10 cellular contexts compared by ENCODE assay signal in the genomic region with DNA sequence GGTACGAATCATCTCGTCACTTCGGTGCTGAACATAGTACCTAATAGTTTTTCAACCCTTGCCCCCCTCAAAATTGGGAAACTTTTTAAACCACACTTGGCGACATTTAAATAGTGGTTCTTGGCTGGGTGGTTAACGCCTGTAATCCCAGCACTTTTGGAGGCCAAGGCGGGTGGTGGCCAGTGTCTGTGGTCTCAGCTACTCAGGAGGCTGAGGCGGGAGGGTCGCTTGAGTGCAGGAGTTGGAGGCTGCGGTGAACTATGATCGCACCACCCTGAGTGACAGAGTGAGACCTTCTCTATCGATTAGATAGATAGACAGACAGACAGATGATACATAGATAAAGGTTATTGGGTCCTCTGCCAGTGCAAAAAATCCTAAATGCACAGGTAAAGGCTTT. TPM values are rescaled to one million over a fixed set of nuclear protein-coding genes. Genes with fewer than 3 reads are reported as not detected.
DNase-seq lines count a peak whose midpoint lies in the region; ATAC-seq, FAIRE-seq and TF ChIP-seq lines count a peak whose summit lies in the region.
"Had no signal": no experiment of that assay in that cellular context is flagged by ENCODE, and none has a peak within 500 bp of the region (broad histone marks: within the 10 kb centered on the region; RNA-seq: fewer than 3 reads in every experiment).

No MANE protein-coding gene starts in this region.

- no peaks in the 10 kb centered on the region for H3K36me3 ChIP-seq in ES-I3 (ENCODE audit: insufficient read depth, low read length)
- no peaks in the 10 kb centered on the region for H3K36me3 ChIP-seq in keratinocyte (ENCODE audit: control insufficient read depth in 2 of 2, extremely low read depth in 1 of 2, insufficient read depth in 2 of 2, low read length in 2 of 2)
- H3K36me3 ChIP-seq in gastrocnemius medialis, result no peaks in the 10 kb centered on the region

- H3K9ac ChIP-seq in ES-I3 (ENCODE audit: low read depth, low read length) (peak overlapping the region; percentile 75), keratinocyte (ENCODE audit: control insufficient read depth, extremely low read depth, insufficient read depth, low read length) (peak overlapping the region; percentile 70)

- no peak for TF ChIP-seq POLR2A in gastrocnemius medialis (IDR thresholded peaks at IDR 0.05)
- TF ChIP-seq POLR2A in GM18505 (IDR thresholded peaks at IDR 0.05; ENCODE audit: borderline replicate concordance, extremely low read depth, insufficient read depth, insufficient read length), result no peak

- no peak for ATAC-seq in gastrocnemius medialis
- no peak for ATAC-seq in stimulated activated naive CD8-positive, alpha-beta T cell treated with anti-CD3 and anti-CD28 coated beads, Interleukin-15, amount 100 ng/mL, for 72 hours
- no peak for ATAC-seq in GM18505 (IDR thresholded peaks at IDR 0.05; ENCODE audit: unreplicated experiment)

- H3K27me3 Mint-ChIP-seq in stimulated activated naive CD8-positive, alpha-beta T cell treated with anti-CD3 and anti-CD28 coated beads, Interleukin-15, amount 100 ng/mL, for 72 hours, result peaks cover 8% of the 10 kb centered on the region

- no peak overlapping the region for H3K4me3 Mint-ChIP-seq in stimulated activated naive CD8-positive, alpha-beta T cell treated with anti-CD3 and anti-CD28 coated beads, Interleukin-15, amount 100 ng/mL, for 72 hours

- in situ Hi-C loops in astrocyte of the cerebellum (cut with HindIII; ENCODE audit: low sequenced_read_pairs) (no loop called here), gastrocnemius medialis (cut with MboI; ENCODE audit: low sequenced_read_pairs in 4 of 4) (loop anchor here in 2 of 4 donors (10.0 to 25.0 kb wide), 3 partner anchors 74 to 249 kb away; no protein-coding TSS in a partner anchor)

- DNase-seq in astrocyte of the cerebellum (ENCODE audit: low read depth), result no peak
- DNase-seq in keratinocyte (ENCODE audit: low read depth, low spot score), result no peak
- no peak for DNase-seq in gastrocnemius medialis
- DNase-seq in stimulated activated naive CD8-positive, alpha-beta T cell treated with anti-CD3 and anti-CD28 coated beads, Interleukin-15, amount 100 ng/mL, for 72 hours, result no peak
- DNase-seq in NCI-H524 (lab: John Stamatoyannopoulos, UW), result no peak
- no peak for DNase-seq in stimulated activated CD4-positive, alpha-beta T cell treated with anti-CD3 and anti-CD28 coated beads, Interleukin-2, amount 100 ng/mL, for 48 hours
- DNase-seq: activated CD4-positive, alpha-beta T cell treated with anti-CD3 and anti-CD28 coated beads, Interleukin-2, amount 50 U/mL, for 4 hours; NCI-H1436 treated with DMSO at 0.1 percent for 48 hours had no signal

- H3K27ac ChIP-seq in keratinocyte (ENCODE audit: control insufficient read depth, insufficient read depth, low read length), result no peak overlapping the region
- H3K27ac ChIP-seq in gastrocnemius medialis, result peak overlapping the region; percentile 80 to 89 (median 83)

- dilution Hi-C loops in keratinocyte (cut with MboI; ENCODE audit: extremely low pct_ligation_motif_present, low sequenced_read_pairs), result no loop called here

- H3K4me1 ChIP-seq in ES-I3 (ENCODE audit: insufficient read depth, low read length), result peaks cover 1% of the 10 kb centered on the region; the same call in 1 of the 2 replicates
- peaks cover 2% of the 10 kb centered on the region for H3K4me1 ChIP-seq in keratinocyte (ENCODE audit: control insufficient read depth, extremely low read depth, insufficient read depth, low read length)
- H3K4me1 ChIP-seq in gastrocnemius medialis, result peaks cover 19 to 37% of the 10 kb centered on the region in 2 donors

- H4K20me1 ChIP-seq in keratinocyte (ENCODE audit: control insufficient read depth, extremely low read depth, insufficient read depth, low read length), result no peaks in the 10 kb centered on the region

- H3K9me3 ChIP-seq in ES-I3 (ENCODE audit: control insufficient read depth, insufficient read depth, low read length) (no peaks in the 10 kb centered on the region; the same call in 1 of the 2 replicates), keratinocyte (ENCODE audit: control insufficient read depth, low read depth, low read length) (no peaks in the 10 kb centered on the region), gastrocnemius medialis (no peaks in the 10 kb centered on the region)

- H3K9me3 Mint-ChIP-seq in stimulated activated naive CD8-positive, alpha-beta T cell treated with anti-CD3 and anti-CD28 coated beads, Interleukin-15, amount 100 ng/mL, for 72 hours, result peaks cover 11 to 12% of the 10 kb centered on the region in 2 donors

- FAIRE-seq in keratinocyte (lab: Jason Lieb, UNC), result no peak

- peak overlapping the region; percentile 49 for H3K4me3 ChIP-seq in astrocyte of the cerebellum (ENCODE audit: low read depth, low read length)
- H3K4me3 ChIP-seq in keratinocyte (ENCODE audit: control insufficient read depth in 2 of 3, extremely low read depth in 1 of 3, insufficient read depth in 2 of 3, low read depth in 1 of 3, low read length in 3 of 3), result peak overlapping the region; percentile 55 to 68 (median 57)
- H3K4me3 ChIP-seq in gastrocnemius medialis, result peak overlapping the region; percentile 61 to 92 (median 87)

- H3K9me1 ChIP-seq in keratinocyte (ENCODE audit: control insufficient read depth, extremely low read depth, insufficient read depth, low read length), result no peaks in the 10 kb centered on the region

- no peaks in the 10 kb centered on the region for H3K79me2 ChIP-seq in keratinocyte (ENCODE audit: control insufficient read depth, insufficient read depth, low read length)

- H3K27ac Mint-ChIP-seq in stimulated activated naive CD8-positive, alpha-beta T cell treated with anti-CD3 and anti-CD28 coated beads, Interleukin-15, amount 100 ng/mL, for 72 hours, result no peak overlapping the region

- TF ChIP-seq CTCF in astrocyte of the cerebellum (IDR thresholded peaks at IDR 0.05; ENCODE audit: low read depth, low read length, missing control alignments) (no peak), keratinocyte (optimal IDR thresholded peaks at IDR 0.05 in 1 of 3, IDR thresholded peaks at IDR 0.05 in 1 of 3, conservative IDR thresholded peaks at IDR 0.05 in 1 of 3; ENCODE audit: extremely low read depth in 1 of 3, insufficient read depth in 2 of 3, low read length in 3 of 3) (no peak), gastrocnemius medialis (IDR thresholded peaks at IDR 0.05 in 4 of 5, conservative IDR thresholded peaks at IDR 0.05 in 1 of 5) (no peak)

- intact Hi-C loops in gastrocnemius medialis (cut with DNase I; ENCODE audit: low total_unique reads), result loop anchor here (2.0 to 5.0 kb wide), 2 partner anchors 56 to 91 kb away; a partner anchor contains a TSS

- H2AFZ ChIP-seq in keratinocyte (ENCODE audit: control insufficient read depth, low read length), result peak overlapping the region; percentile 88

- H3K4me1 Mint-ChIP-seq in stimulated activated naive CD8-positive, alpha-beta T cell treated with anti-CD3 and anti-CD28 coated beads, Interleukin-15, amount 100 ng/mL, for 72 hours, result no peaks in the 10 kb centered on the region

- H3K27me3 ChIP-seq in keratinocyte (ENCODE audit: control insufficient read depth, extremely low read depth, insufficient read depth, low read length), result no peaks in the 10 kb centered on the region
- no peaks in the 10 kb centered on the region for H3K27me3 ChIP-seq in gastrocnemius medialis

- H3K4me2 ChIP-seq in keratinocyte (ENCODE audit: control insufficient read depth, extremely low read depth, insufficient read depth, low read depth, low read length), result peak overlapping the region; percentile 83

RNA-seq across cellular contexts. Expression of a gene that starts 55.5 kb away (rescaled TPM):
- 27.2 to 36.3 TPM (median 29.1 TPM) in 3 replicates for polyA plus RNA-seq in keratinocyte
- 21.3 TPM for polyA plus RNA-seq in keratinocyte (2011; ENCODE audit: low read depth)
- polyA plus RNA-seq in keratinocyte (2011; cell fraction: cytosol; rRNA removed), result 14.1 and 17.1 TPM in 2 replicates
- polyA plus RNA-seq in keratinocyte (2011; cell fraction: nucleus; rRNA removed), result 76.0 and 76.8 TPM in 2 replicates
- polyA plus RNA-seq in keratinocyte (2012; ENCODE audit: low replicate concordance), result 7.9 and 17.5 TPM in 2 replicates
- 40.6 to 109 TPM (median 86.9 TPM) in 3 replicates for polyA minus RNA-seq in keratinocyte
- 29.2 TPM for polyA minus RNA-seq in keratinocyte (2011; cell fraction: cytosol; rRNA and poly(A)+ RNA removed)
- polyA minus RNA-seq in keratinocyte (2011; cell fraction: nucleus; rRNA and poly(A)+ RNA removed), result 91.1 and 159 TPM in 2 replicates
- total RNA-seq in gastrocnemius medialis, result 10 to 100 TPM in 1 of 4 donors, 1 to 10 TPM in 3; 7.6 to 13.4 (median 8.8) TPM
